ENCODE assay signal across 14 cellular contexts in the genomic region with DNA sequence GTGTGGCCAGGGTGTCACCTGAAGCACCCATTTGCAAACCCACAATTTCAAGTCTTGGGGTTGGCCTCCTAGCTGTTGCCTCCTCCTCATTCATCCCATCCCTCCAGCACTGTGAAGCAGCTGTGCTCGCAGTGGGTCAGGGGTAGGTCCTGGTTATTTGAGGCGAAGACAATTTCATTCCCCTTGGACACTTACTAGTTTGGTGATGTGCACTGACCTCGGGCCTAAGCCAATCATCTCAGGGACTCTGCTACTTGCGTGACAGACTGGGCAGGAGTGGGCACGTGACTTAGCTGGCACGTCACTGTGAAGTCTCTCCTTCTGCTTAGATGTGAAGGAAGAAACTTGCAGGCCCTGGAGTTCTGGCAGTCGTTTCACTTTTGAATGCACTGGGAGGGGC.
"Had no signal": no experiment of that assay in that cellular context is flagged by ENCODE, and none has a peak within 500 bp of the region (broad histone marks: within the 10 kb centered on the region; RNA-seq: fewer than 3 reads in every experiment).

No MANE protein-coding gene starts in this region.

- H3K9me3 ChIP-seq: gastroesophageal sphincter, prostate gland, right lobe of liver, SK-N-SH had no signal

- H3K27me3 Mint-ChIP-seq: naive thymus-derived CD8-positive, alpha-beta T cell had no signal

- H3K27ac ChIP-seq: gastroesophageal sphincter, prostate gland, WERI-Rb-1 had no signal

- H3K4me3 ChIP-seq: gastroesophageal sphincter, lung, prostate gland, right lobe of liver had no signal

- H3K27me3 ChIP-seq: gastroesophageal sphincter, right lobe of liver had no signal

- ATAC-seq: activated T-cell treated with anti-CD3 and anti-CD28 coated beads, Interleukin-2, amount 50 U/mL, for 4 hours; gastroesophageal sphincter; naive thymus-derived CD8-positive, alpha-beta T cell; right lobe of liver had no signal

- H3K4me1 ChIP-seq: prostate gland had no signal

- H3K36me3 Mint-ChIP-seq: naive thymus-derived CD8-positive, alpha-beta T cell had no signal

- H3K4me3 Mint-ChIP-seq: activated T-cell treated with anti-CD3 and anti-CD28 coated beads, Interleukin-2, amount 50 U/mL, for 4 hours; naive thymus-derived CD8-positive, alpha-beta T cell had no signal

- H3K4me2 ChIP-seq: SK-N-SH had no signal

- H3K36me3 ChIP-seq: gastroesophageal sphincter, prostate gland, right lobe of liver, WERI-Rb-1 had no signal

- H3K9me3 Mint-ChIP-seq: activated T-cell treated with anti-CD3 and anti-CD28 coated beads, Interleukin-2, amount 50 U/mL, for 4 hours; naive thymus-derived CD8-positive, alpha-beta T cell had no signal

- DNase-seq: activated CD4-positive, alpha-beta T cell treated with anti-CD3 and anti-CD28 coated beads for 4 hours; activated naive CD4-positive, alpha-beta T cell; activated T-cell treated with anti-CD3 and anti-CD28 coated beads, Interleukin-2, amount 50 U/mL, for 4 hours; effector CD4-positive, alpha-beta T cell; naive thymus-derived CD8-positive, alpha-beta T cell; nucleus accumbens; right lobe of liver; SK-N-SH; stimulated activated naive CD4-positive, alpha-beta T cell; T-helper 1 cell; WERI-Rb-1 had no signal

- H3K9ac ChIP-seq: SK-N-SH had no signal
